ENCODE assay signal across 8 cellular contexts in genomic region chr22:36123673-36124630, GRCh38. TPM values are rescaled to one million over a fixed set of nuclear protein-coding genes. Genes with fewer than 3 reads are reported as not detected.
DNase-seq lines count a peak whose midpoint lies in the region; ATAC-seq and TF ChIP-seq lines count a peak whose summit lies in the region.

No MANE protein-coding gene starts in this region.

- no peaks in the 10 kb centered on the region for H3K9me3 ChIP-seq in gastroesophageal sphincter
- H3K9me3 ChIP-seq in subcutaneous abdominal adipose tissue (ENCODE audit: control insufficient read depth in 5 of 5, low read length in 5 of 5): no peaks in the 10 kb centered on the region

- TF ChIP-seq POLR2A in NB4 (IDR thresholded peaks at IDR 0.05; ENCODE audit: extremely low read depth, insufficient read length): peak; percentile 27
- TF ChIP-seq POLR2A in gastroesophageal sphincter (IDR thresholded peaks at IDR 0.05): no peak

- peak overlapping the region in 2 of 5 donors; percentile 10 to 39 for H3K9ac ChIP-seq in subcutaneous abdominal adipose tissue (ENCODE audit: low read length in 5 of 5)

- H3K4me1 ChIP-seq in gastroesophageal sphincter: peaks cover 0 to 14% (median 3%) of the 10 kb centered on the region in 3 donors
- peaks cover 0 to 10% (median 4%) of the 10 kb centered on the region in 5 donors for H3K4me1 ChIP-seq in subcutaneous abdominal adipose tissue (ENCODE audit: control insufficient read depth in 5 of 5, insufficient read depth in 5 of 5, low read length in 5 of 5)

- DNase-seq in DMS 273 treated with DMSO at 0.1 percent for 48 hours (lab: John Stamatoyannopoulos, UW): peak; percentile 79
- DNase-seq in GOT3 (lab: John Stamatoyannopoulos, UW): peak; percentile 69
- peak; percentile 93 for DNase-seq in NB4 (ENCODE audit: low read depth)
- peak; percentile 94 for DNase-seq in SK-MEL-5 (ENCODE audit: low read depth, low spot score)
- peak; percentile 92 for DNase-seq in activated naive CD4-positive, alpha-beta T cell treated with Interleukin-2 at 50 U/mL for 16 hours
- peak; percentile 73 for DNase-seq in non-pigmented ciliary epithelial cell (ENCODE audit: low read depth)

- 11 to 46% methylated on average over 11 to 16 of the region's 50 CpGs for WGBS in gastroesophageal sphincter (ENCODE audit: low coverage in 1 of 2), 2 donors

- H3K27ac ChIP-seq in gastroesophageal sphincter (peak overlapping the region; percentile 47 to 91 (median 88)), subcutaneous abdominal adipose tissue (ENCODE audit: low read depth, low read length) (peak overlapping the region; percentile 76)

- H3K36me3 ChIP-seq in gastroesophageal sphincter (no peaks in the 10 kb centered on the region), subcutaneous abdominal adipose tissue (ENCODE audit: control insufficient read depth in 5 of 5, insufficient read depth in 5 of 5, low read length in 5 of 5) (no peaks in the 10 kb centered on the region)

- in situ Hi-C loops in SK-MEL-5 (cut with HindIII; ENCODE audit: low pct_unique_long_range_greater_than_20kb, low sequenced_read_pairs): no loop called here

- H3K4me3 ChIP-seq in NB4 (ENCODE audit: low read depth, low read length): no peak overlapping the region
- peak overlapping the region in 1 of 2 donors; percentile 41 for H3K4me3 ChIP-seq in gastroesophageal sphincter
- peak overlapping the region in 4 of 5 donors; percentile 24 to 52 (median 43) for H3K4me3 ChIP-seq in subcutaneous abdominal adipose tissue (ENCODE audit: low read depth in 1 of 5, low read length in 5 of 5)

- ATAC-seq in gastroesophageal sphincter: peak; percentile 98

- TF ChIP-seq EP300 in gastroesophageal sphincter (IDR thresholded peaks at IDR 0.05): no peak

- H3K27me3 ChIP-seq in gastroesophageal sphincter: no peaks in the 10 kb centered on the region
- H3K27me3 ChIP-seq in subcutaneous abdominal adipose tissue (ENCODE audit: control insufficient read depth in 5 of 5, insufficient read depth in 4 of 5, low read length in 5 of 5): no peaks in the 10 kb centered on the region

- TF ChIP-seq CTCF in NB4 (IDR thresholded peaks at IDR 0.05; ENCODE audit: low read depth, low read length) (peak; percentile 89), gastroesophageal sphincter (IDR thresholded peaks at IDR 0.05) (peak in 3 of 4 experiments; percentile 95 to 99 (median 99))

RNA-seq across cellular contexts. Expression of gene APOL3, which starts 36.6 kb away (rescaled TPM):
- 0.18 TPM in 1 of 2 replicates, not detected in the other for total RNA-seq in SK-MEL-5 (2014; rRNA removed; shearing (Covaris generic))
- 0.19 and 0.23 TPM in 2 replicates for polyA plus RNA-seq in SK-MEL-5 (2015; cell fraction: cytosol; rRNA removed)
- polyA plus RNA-seq in SK-MEL-5 (2015; cell fraction: nucleus; rRNA removed): not detected in 2 replicates
- 10 to 100 TPM; 35.5 to 80.5 (median 41.6) TPM for total RNA-seq in gastroesophageal sphincter

Comparison
In these comparisons a context has a peak if more than half of its experiments do, and no peak if none do; other contexts are left out.
1. RNA of gene APOL3, which starts 36.6 kb away (total RNA-seq): 35.5 to 80.5 TPM in gastroesophageal sphincter; 0.18 TPM in SK-MEL-5; every median in the first group is over 10 times any median in the second.
2. Peak in every context shown above with its lines, with median percentiles within 50 percentile points of each other: DNase-seq.